Comparison of ENCODE assay signal across 14 cellular contexts in genomic region chr10:14585287-14586193, GRCh38.
DNase-seq lines count a peak whose midpoint lies in the region; ATAC-seq, FAIRE-seq and TF ChIP-seq lines count a peak whose summit lies in the region.
"Had no signal": no experiment of that assay in that cellular context is flagged by ENCODE, and none has a peak within 500 bp of the region (broad histone marks: within the 10 kb centered on the region; RNA-seq: fewer than 3 reads in every experiment).

No MANE protein-coding gene starts in this region.

- H3K27me3 ChIP-seq in body of pancreas: no peaks in the 10 kb centered on the region
- H3K27me3 ChIP-seq: cardiac muscle cell had no signal

- H3K9me3 ChIP-seq in body of pancreas: no peaks in the 10 kb centered on the region

- H3K27ac ChIP-seq in body of pancreas (peak overlapping the region; percentile 21 to 64 (median 52)), coronary artery (no peak overlapping the region)
- H3K27ac ChIP-seq: cardiac muscle cell, HL-60 had no signal

- DNase-seq in Calu3 (no peak), NCI-H146 (lab: John Stamatoyannopoulos, UW) (peak; percentile 90), body of pancreas (peak in 2 of 4 donors; percentile 48 to 75), coronary artery (ENCODE audit: low spot score) (no peak), frontal cortex (ENCODE audit: low spot score in 2 of 2) (no peak), NCI-H446 treated with DMSO at 0.1 percent for 48 hours (lab: John Stamatoyannopoulos, UW) (no peak)
- no peak for DNase-seq in naive thymus-derived CD8-positive, alpha-beta T cell
- DNase-seq: DMS79 treated with DMSO at 0.1 percent for 48 hours, midbrain, NCI-H2029 treated with DMSO at 0.1 percent for 48 hours had no signal

- peak overlapping the region; percentile 46 for H3K4me3 Mint-ChIP-seq in Calu3 (ENCODE audit: low read depth, unreplicated experiment)
- H3K4me3 Mint-ChIP-seq in naive thymus-derived CD8-positive, alpha-beta T cell: peak overlapping the region; percentile 34 to 90 (median 84)

- no TSS peak for BruUV-seq in Calu3 (replicated peaks; lab: Mats Ljungman, UMichigan)

- CTCF ChIA-PET in Calu3 (lab: Charles Lee): no interaction called here

- peak; percentile 31 for ATAC-seq in body of pancreas
- ATAC-seq in naive thymus-derived CD8-positive, alpha-beta T cell: no peak
- ATAC-seq in HG02970 (IDR thresholded peaks at IDR 0.05; ENCODE audit: low FRiP score, unreplicated experiment): no peak
- ATAC-seq: Right ventricle myocardium inferior had no signal

- intact Hi-C loops in Calu3 (cut with micrococcal nuclease; ENCODE audit: unreplicated experiment): loop anchor here (5.0 kb wide), 1 partner anchor 48 kb away; no protein-coding TSS in a partner anchor
- intact Hi-C loops in body of pancreas (cut with DNase I): no loop called here

- peaks cover 79% of the 10 kb centered on the region for H3K4me1 Mint-ChIP-seq in Calu3 (ENCODE audit: low read depth, unreplicated experiment)
- H3K4me1 Mint-ChIP-seq in naive thymus-derived CD8-positive, alpha-beta T cell: peaks cover 50 to 97% (median 94%) of the 10 kb centered on the region in 4 donors

- peak overlapping the region; percentile 70 for H3K27ac Mint-ChIP-seq in Calu3 (ENCODE audit: unreplicated experiment)
- H3K27ac Mint-ChIP-seq in naive thymus-derived CD8-positive, alpha-beta T cell: peak overlapping the region; percentile 90 to 100 (median 98)

- no peak overlapping the region for H3K4me3 ChIP-seq in body of pancreas
- H3K4me3 ChIP-seq in coronary artery: no peak overlapping the region
- H3K4me3 ChIP-seq: cardiac muscle cell had no signal

- no peak for TF ChIP-seq POLR2A in body of pancreas (IDR thresholded peaks at IDR 0.05)

- no peak for TF ChIP-seq CTCF in Calu3 (IDR thresholded peaks at IDR 0.05; ENCODE audit: unreplicated experiment)
- no peak for TF ChIP-seq CTCF in body of pancreas (IDR thresholded peaks at IDR 0.05)
- TF ChIP-seq CTCF in coronary artery (IDR thresholded peaks at IDR 0.05): no peak

- POLR2A ChIA-PET in naive thymus-derived CD8-positive, alpha-beta T cell (lab: Charles Lee): interaction anchor here (0.6 to 12.1 kb wide), 3 partner anchors 16 to 36 kb away, joined by 3 to 314 read pairs (median 3); no protein-coding TSS in a partner anchor

- H3K36me3 ChIP-seq in body of pancreas (replicated peaks in 1 of 2; ENCODE audit: insufficient read depth in 1 of 2, low read depth in 2 of 2): no peaks in the 10 kb centered on the region
- H3K36me3 ChIP-seq: cardiac muscle cell had no signal

- H3K4me1 ChIP-seq in body of pancreas: peaks cover 58% of the 10 kb centered on the region

- no peaks in the 10 kb centered on the region for H3K9me3 Mint-ChIP-seq in Calu3 (ENCODE audit: low read depth, unreplicated experiment)
- H3K9me3 Mint-ChIP-seq in naive thymus-derived CD8-positive, alpha-beta T cell: peaks cover 0 to 3% (median 0%) of the 10 kb centered on the region in 9 donors

- no peaks in the 10 kb centered on the region for H3K27me3 Mint-ChIP-seq in Calu3 (ENCODE audit: unreplicated experiment)
- H3K27me3 Mint-ChIP-seq in naive thymus-derived CD8-positive, alpha-beta T cell: no peaks in the 10 kb centered on the region

- peaks cover 56% of the 10 kb centered on the region for H3K36me3 Mint-ChIP-seq in Calu3 (ENCODE audit: insufficient read depth, unreplicated experiment)
- peaks cover 0 to 4% (median 3%) of the 10 kb centered on the region in 3 donors for H3K36me3 Mint-ChIP-seq in naive thymus-derived CD8-positive, alpha-beta T cell

- no peak for FAIRE-seq in frontal cortex (lab: Jason Lieb, UNC)

- 56 to 58% methylated on average over 15 of the region's 15 CpGs for WGBS in body of pancreas, 2 donors

Comparison
In these comparisons a context has a peak if more than half of its experiments do, and no peak if none do; other contexts are left out.
1. H3K27ac ChIP-seq: peak in body of pancreas (4 of 4); none in coronary artery (0 of 2).